Comparison of ENCODE assay signal across 14 cellular contexts in genomic region chr1:23611601-23612327, GRCh38. TPM values are rescaled to one million over a fixed set of nuclear protein-coding genes. Genes with fewer than 3 reads are reported as not detected.
DNase-seq lines count a peak whose midpoint lies in the region; ATAC-seq and TF ChIP-seq lines count a peak whose summit lies in the region.
"Had no signal": no experiment of that assay in that cellular context is flagged by ENCODE, and none has a peak within 500 bp of the region (broad histone marks: within the 10 kb centered on the region; RNA-seq: fewer than 3 reads in every experiment).

No MANE protein-coding gene starts in this region.

- H3K4me1 ChIP-seq in MM.1S (ENCODE audit: low read length) (peaks cover 62% of the 10 kb centered on the region), mucosa of descending colon (ENCODE audit: low read depth) (peaks cover 2% of the 10 kb centered on the region)
- H3K4me1 ChIP-seq: left lung had no signal

- peak overlapping the region; percentile 94 for H3K27ac ChIP-seq in MM.1S (ENCODE audit: low read length)
- H3K27ac ChIP-seq: GM23248, left lung, ovary had no signal

- peaks cover 5% of the 10 kb centered on the region; the same call in 1 of the 2 replicates for H3K9me3 Mint-ChIP-seq in WTC11

- TF ChIP-seq CTCF in MM.1S (IDR thresholded peaks at IDR 0.05; ENCODE audit: low read length) (0 out of 2 replicates have a peak, but pooled peaks have one; percentile 7), WTC11 (IDR thresholded peaks at IDR 0.05) (no peak), mucosa of descending colon (IDR thresholded peaks at IDR 0.05) (no peak), GM13977 (IDR thresholded peaks at IDR 0.05; ENCODE audit: extremely low read depth, insufficient read depth, missing control alignments) (no peak)

- H4K20me1 ChIP-seq in MM.1S (ENCODE audit: insufficient read depth, low read length) = no peaks in the 10 kb centered on the region

- peak overlapping the region; percentile 37; the same call in 1 of the 2 replicates for H3K9ac ChIP-seq in MM.1S (ENCODE audit: low read length)
- H3K9ac ChIP-seq: GM23248 had no signal

- H3K4me3 ChIP-seq in MM.1S (ENCODE audit: low read length) (peak overlapping the region; percentile 42), mucosa of descending colon (no peak overlapping the region)
- H3K4me3 ChIP-seq: GM23248, heart left ventricle, left lung, ovary had no signal

- H3K79me2 ChIP-seq in MM.1S (ENCODE audit: low read length) = no peaks in the 10 kb centered on the region

- in situ Hi-C loops in GM13977 (cut with MboI; ENCODE audit: low pct_unique_long_range_greater_than_20kb, low sequenced_read_pairs, unreplicated experiment) = no loop called here

- POLR2A ChIA-PET in WTC11 (lab: Charles Lee) = interaction anchor here (1.0 kb wide), 1 partner anchor 11 kb away, joined by 3 read pairs; no protein-coding TSS in a partner anchor

- peaks cover 38% of the 10 kb centered on the region for H3F3A ChIP-seq in MM.1S (ENCODE audit: insufficient read depth, low read length)

- peak; percentile 56 to 72 (median 57) for DNase-seq in NCI-H1417 (lab: John Stamatoyannopoulos, UW)
- DNase-seq in NCI-H1417 treated with DMSO at 0.1 percent for 48 hours (lab: John Stamatoyannopoulos, UW) = no peak
- peak; percentile 95 for DNase-seq in MM.1S
- DNase-seq in WTC11 (ENCODE audit: low spot score) = no peak
- DNase-seq in mucosa of descending colon = peak in 1 of 3 donors; percentile 25
- DNase-seq in stimulated activated CD4-positive, alpha-beta T cell treated with anti-CD3 and anti-CD28 coated beads, Interleukin-4, amount 100 ng/mL, for 24 hours = no peak
- no peak for DNase-seq in erythroblast (lab: John Stamatoyannopoulos, UW)
- no peak for DNase-seq in GM13977 (ENCODE audit: low spot score)
- DNase-seq: anterior cingulate cortex, GM23248, heart left ventricle, left lung, ovary, SIG-M5 had no signal

- peak overlapping the region; percentile 50; the same call in 1 of the 2 replicates for H2AFZ ChIP-seq in MM.1S (ENCODE audit: low read length)
- H2AFZ ChIP-seq: GM23248 had no signal

- peaks cover 31% of the 10 kb centered on the region for H3K4me1 Mint-ChIP-seq in WTC11

- no peaks in the 10 kb centered on the region; the same call in 1 of the 2 replicates for H3K27me3 Mint-ChIP-seq in WTC11 (ENCODE audit: low read depth)

- intact Hi-C loops in mucosa of descending colon (cut with DNase I, micrococcal nuclease) = no loop called here

- H3K4me3 Mint-ChIP-seq in WTC11 = no peak overlapping the region

- peak overlapping the region; percentile 96 for H3K4me2 ChIP-seq in MM.1S (ENCODE audit: low read depth, low read length)

- H3K9me3 ChIP-seq in MM.1S (replicated peaks; ENCODE audit: insufficient read depth, low read length) = no peaks in the 10 kb centered on the region
- H3K9me3 ChIP-seq in mucosa of descending colon = no peaks in the 10 kb centered on the region
- H3K9me3 ChIP-seq: heart left ventricle, left lung, ovary had no signal

- no peaks in the 10 kb centered on the region for H3K36me3 ChIP-seq in MM.1S (replicated peaks; ENCODE audit: insufficient read depth, low read length)
- H3K36me3 ChIP-seq in mucosa of descending colon (ENCODE audit: low read depth) = no peaks in the 10 kb centered on the region
- H3K36me3 ChIP-seq: heart left ventricle, left lung, ovary had no signal

- ATAC-seq in WTC11 (0 out of 2 replicates have a peak, but pooled peaks have one; percentile 19), mucosa of descending colon (peak; percentile 60)
- ATAC-seq: heart left ventricle, left lung had no signal

- CTCF ChIA-PET in WTC11 (lab: Charles Lee) = interaction anchor here (0.5 to 4.5 kb wide), 8 partner anchors 14 to 80 kb away, joined by 3 to 32 read pairs (median 4); partner anchors contain the start of gene E2F2

- H3K27ac Mint-ChIP-seq in WTC11 = peak overlapping the region; percentile 28

- H3K27me3 ChIP-seq in MM.1S (replicated peaks; ENCODE audit: insufficient read depth, low read length) = no peaks in the 10 kb centered on the region
- H3K27me3 ChIP-seq: heart left ventricle, left lung, ovary had no signal

- TF ChIP-seq POLR2A in erythroblast (IDR thresholded peaks at IDR 0.05; ENCODE audit: low read length) = no peak

- no peaks in the 10 kb centered on the region for H3K9me2 ChIP-seq in MM.1S (replicated peaks; ENCODE audit: insufficient read depth, low read length)

- no peaks in the 10 kb centered on the region for H3K36me3 Mint-ChIP-seq in WTC11

TF ChIP-seq in WTC11, 78 proteins besides CTCF, POLR2A, EP300 and RAD21:
- TF ChIP-seq USF2 (CRISPR knock-in tag; IDR thresholded peaks at IDR 0.05) (no peak), ZNF423 (CRISPR knock-in tag; IDR thresholded peaks at IDR 0.05) (0 out of 2 replicates have a peak, but pooled peaks have one; percentile 6), ZBTB21 (CRISPR knock-in tag; IDR thresholded peaks at IDR 0.05; ENCODE audit: borderline replicate concordance) (no peak), MAX (CRISPR knock-in tag; IDR thresholded peaks at IDR 0.05) (no peak)

RNA-seq across cellular contexts. Expression of gene ID3, which starts 52.5 kb away (rescaled TPM):
- total RNA-seq in WTC11 (2021) (168 to 278 TPM (median 273 TPM) in 3 replicates), mucosa of descending colon (100 to 1,000 TPM in 2 of 3 donors, 10 to 100 TPM in 1; 83.0 to 316 (median 121) TPM)

Comparison
In these comparisons a context has a peak if more than half of its experiments do, and no peak if none do; other contexts are left out.
1. DNase-seq: peak in NCI-H1417 (3 of 3) and MM.1S (single experiment); none in NCI-H1417 treated with DMSO at 0.1 percent for 48 hours (single experiment), WTC11 (single experiment), stimulated activated CD4-positive, alpha-beta T cell treated with anti-CD3 and anti-CD28 coated beads, Interleukin-4, amount 100 ng/mL, for 24 hours (single experiment), erythroblast (0 of 2) and GM13977 (single experiment).